In genomic region chr9:99264070-99264469, GRCh38 we compare ENCODE assay signal across 9 cellular contexts. TPM values are rescaled to one million over a fixed set of nuclear protein-coding genes. Genes with fewer than 3 reads are reported as not detected.
DNase-seq lines count a peak whose midpoint lies in the region; ATAC-seq and TF ChIP-seq lines count a peak whose summit lies in the region.
"Had no signal": no experiment of that assay in that cellular context is flagged by ENCODE, and none has a peak within 500 bp of the region (broad histone marks: within the 10 kb centered on the region; RNA-seq: fewer than 3 reads in every experiment).

No MANE protein-coding gene starts in this region.

- peak; percentile 48 for DNase-seq in BE2C
- DNase-seq in GM13977 (ENCODE audit: low spot score), result no peak
- DNase-seq in RPMI7951 (ENCODE audit: low read depth), result peak; percentile 27
- DNase-seq in fibroblast of peridontal ligament (ENCODE audit: extremely low read depth), result peak; percentile 14
- DNase-seq in mucosa of gallbladder (ENCODE audit: low spot score), result no peak
- DNase-seq: naive thymus-derived CD8-positive, alpha-beta T cell had no signal

- H3K27me3 ChIP-seq in BE2C, result no peaks in the 10 kb centered on the region

- H3K4me1 ChIP-seq in BE2C, result peaks cover 8% of the 10 kb centered on the region

- in situ Hi-C loops in GM13977 (cut with MboI; ENCODE audit: low pct_unique_long_range_greater_than_20kb, low sequenced_read_pairs, unreplicated experiment), result no loop called here

- H3K4me3 ChIP-seq in BE2C (ENCODE audit: low read depth, low read length), result no peak overlapping the region

- H3K36me3 ChIP-seq in BE2C, result no peaks in the 10 kb centered on the region

- no peaks in the 10 kb centered on the region for H3K9me3 ChIP-seq in BE2C

- ATAC-seq in GM21737 (IDR thresholded peaks at IDR 0.05; ENCODE audit: unreplicated experiment) (no peak), HG03354 (IDR thresholded peaks at IDR 0.05; ENCODE audit: poor library complexity, severe bottlenecking, unreplicated experiment) (no peak), HG02610 (IDR thresholded peaks at IDR 0.05; ENCODE audit: unreplicated experiment) (no peak)
- ATAC-seq: naive thymus-derived CD8-positive, alpha-beta T cell had no signal

- TF ChIP-seq CTCF in BE2C (IDR thresholded peaks at IDR 0.05; ENCODE audit: low read depth, low read length), result peak; percentile 51
- TF ChIP-seq CTCF in GM13977 (IDR thresholded peaks at IDR 0.05; ENCODE audit: extremely low read depth, insufficient read depth, missing control alignments), result peak; percentile 34

RNA-seq across cellular contexts. Expression of gene SEC61B, which starts 42.0 kb away (rescaled TPM):
- 283 TPM for polyA plus RNA-seq in BE2C (2012; ENCODE audit: insufficient read depth, insufficient read length, low read depth)
- 267 and 309 TPM in 2 replicates for total RNA-seq in RPMI7951 (2014; rRNA removed; shearing (Covaris generic))
- total RNA-seq in mucosa of gallbladder, result 123 TPM

RNA-seq across cellular contexts. Expression of gene ALG2, which starts 42.3 kb away (rescaled TPM):
- 77.9 TPM for polyA plus RNA-seq in BE2C (2012; ENCODE audit: insufficient read depth, insufficient read length, low read depth)
- 49.4 and 55.6 TPM in 2 replicates for total RNA-seq in RPMI7951 (2014; rRNA removed; shearing (Covaris generic))
- 43.1 TPM for total RNA-seq in mucosa of gallbladder

Comparison
In these comparisons a context has a peak if more than half of its experiments do, and no peak if none do; other contexts are left out.
1. DNase-seq: peak in BE2C (single experiment), RPMI7951 (single experiment) and fibroblast of peridontal ligament (single experiment); none in GM13977 (single experiment) and mucosa of gallbladder (single experiment).